9 cellular contexts compared by ENCODE assay signal in genomic region chr2:217142649-217143266, GRCh38.
DNase-seq lines count a peak whose midpoint lies in the region; ATAC-seq and TF ChIP-seq lines count a peak whose summit lies in the region.
"Had no signal": no experiment of that assay in that cellular context is flagged by ENCODE, and none has a peak within 500 bp of the region (broad histone marks: within the 10 kb centered on the region; RNA-seq: fewer than 3 reads in every experiment).

No MANE protein-coding gene starts in this region.

- 69 to 70% methylated on average over 3 of the region's 3 CpGs for WGBS in esophagus squamous epithelium, 2 donors

- TF ChIP-seq CTCF in A673 (conservative IDR thresholded peaks at IDR 0.05; ENCODE audit: low read depth, low read length) (peak; percentile 71), GM06990 (IDR thresholded peaks at IDR 0.05; ENCODE audit: insufficient read depth, low read length, poor library complexity, severe bottlenecking) (peak; percentile 66), esophagus squamous epithelium (IDR thresholded peaks at IDR 0.05) (peak in 4 of 6 experiments; percentile 38 to 72 (median 48))

- peak; percentile 61 for DNase-seq in A673 (ENCODE audit: low spot score)
- no peak for DNase-seq in GM06990 (ENCODE audit: extremely low read depth, insufficient read length)
- peak; percentile 40 for DNase-seq in NT2/D1 (ENCODE audit: low read depth, low spot score)
- DNase-seq in esophagus squamous epithelium (lab: John Stamatoyannopoulos, UW): no peak
- DNase-seq in immature natural killer cell: no peak
- no peak for DNase-seq in amygdala (lab: John Stamatoyannopoulos, UW)
- DNase-seq in activated T-cell treated with anti-CD3 and anti-CD28 coated beads, Interleukin-2, amount 50 U/mL, for 24 hours: no peak

- no peak for ATAC-seq in GM21526 (IDR thresholded peaks at IDR 0.05; ENCODE audit: low FRiP score, unreplicated experiment)

- CTCF ChIA-PET in A673 (lab: Charles Lee): no interaction called here

- BruUV-seq in A673 (replicated peaks; lab: Mats Ljungman, UMichigan): no TSS peak

- H3K4me1 Mint-ChIP-seq in immature natural killer cell: no peaks in the 10 kb centered on the region
- no peaks in the 10 kb centered on the region for H3K4me1 Mint-ChIP-seq in activated T-cell treated with anti-CD3 and anti-CD28 coated beads, Interleukin-2, amount 50 U/mL, for 24 hours (ENCODE audit: low read depth)
- H3K4me1 Mint-ChIP-seq: brain had no signal

- peaks cover 0 to 17% (median 2%) of the 10 kb centered on the region in 3 donors for H3K27me3 Mint-ChIP-seq in immature natural killer cell (ENCODE audit: low read depth in 3 of 3)
- peaks cover 12% of the 10 kb centered on the region for H3K27me3 Mint-ChIP-seq in activated T-cell treated with anti-CD3 and anti-CD28 coated beads, Interleukin-2, amount 50 U/mL, for 24 hours

- H3K4me1 ChIP-seq in A673 (ENCODE audit: insufficient read depth, low read length, poor library complexity, severe bottlenecking) (no peaks in the 10 kb centered on the region), NT2/D1 (ENCODE audit: insufficient read depth, insufficient read length) (no peaks in the 10 kb centered on the region), esophagus squamous epithelium (no peaks in the 10 kb centered on the region)

- H3K4me3 ChIP-seq in A673 (ENCODE audit: low read depth, low read length, poor library complexity, severe bottlenecking): no peak overlapping the region
- H3K4me3 ChIP-seq in GM06990 (replicated peaks; ENCODE audit: low read depth, low read length): no peak overlapping the region
- no peak overlapping the region for H3K4me3 ChIP-seq in NT2/D1 (ENCODE audit: insufficient read length, low read depth)
- H3K4me3 ChIP-seq in esophagus squamous epithelium: no peak overlapping the region

- H3K9ac ChIP-seq in NT2/D1 (ENCODE audit: insufficient read length, low read depth): no peak overlapping the region

- no peak overlapping the region for H3K27ac ChIP-seq in A673 (ENCODE audit: low read depth, low read length, poor library complexity, severe bottlenecking)
- H3K27ac ChIP-seq in esophagus squamous epithelium: no peak overlapping the region

- no peak overlapping the region for H3K4me3 Mint-ChIP-seq in immature natural killer cell
- H3K4me3 Mint-ChIP-seq in activated T-cell treated with anti-CD3 and anti-CD28 coated beads, Interleukin-2, amount 50 U/mL, for 24 hours: no peak overlapping the region
- H3K4me3 Mint-ChIP-seq: brain had no signal

- POLR2A ChIA-PET in A673 (lab: Charles Lee; ENCODE audit: low non-redundant PET): no interaction called here

- H3K9me3 Mint-ChIP-seq in immature natural killer cell: peaks cover 2 to 34% (median 12%) of the 10 kb centered on the region in 6 donors
- peaks cover 31% of the 10 kb centered on the region for H3K9me3 Mint-ChIP-seq in activated T-cell treated with anti-CD3 and anti-CD28 coated beads, Interleukin-2, amount 50 U/mL, for 24 hours

- intact Hi-C loops in A673 (cut with micrococcal nuclease; ENCODE audit: unreplicated experiment): no loop called here
- intact Hi-C loops in esophagus squamous epithelium (cut with DNase I): loop anchor here (10.0 kb wide), 2 partner anchors 448 to 572 kb away; partner anchors contain the start of gene IGFBP5

- no peaks in the 10 kb centered on the region for H3K27me3 ChIP-seq in A673 (replicated peaks; ENCODE audit: insufficient read depth, low read depth, low read length, poor library complexity)
- no peaks in the 10 kb centered on the region for H3K27me3 ChIP-seq in GM06990 (replicated peaks; ENCODE audit: control insufficient read depth, insufficient read depth, low read length)
- H3K27me3 ChIP-seq in NT2/D1 (ENCODE audit: insufficient read depth, insufficient read length): no peaks in the 10 kb centered on the region
- no peaks in the 10 kb centered on the region for H3K27me3 ChIP-seq in esophagus squamous epithelium

- H3K9me3 ChIP-seq in A673 (ENCODE audit: low read depth, low read length, poor library complexity, severe bottlenecking): peaks cover 16% of the 10 kb centered on the region
- peaks cover 31% of the 10 kb centered on the region for H3K9me3 ChIP-seq in NT2/D1 (ENCODE audit: insufficient read depth, low read length)
- H3K9me3 ChIP-seq in esophagus squamous epithelium: peaks cover 0 to 26% (median 20%) of the 10 kb centered on the region in 3 donors

- TF ChIP-seq POLR2A in esophagus squamous epithelium (IDR thresholded peaks at IDR 0.05): no peak

- H3K36me3 ChIP-seq in A673 (ENCODE audit: insufficient read depth, low read length, poor library complexity, severe bottlenecking) (no peaks in the 10 kb centered on the region), GM06990 (ENCODE audit: control insufficient read depth, insufficient read depth, low read length) (no peaks in the 10 kb centered on the region), NT2/D1 (ENCODE audit: insufficient read depth, insufficient read length, low read length) (no peaks in the 10 kb centered on the region), esophagus squamous epithelium (no peaks in the 10 kb centered on the region)

- H3K36me3 Mint-ChIP-seq in immature natural killer cell: no peaks in the 10 kb centered on the region
- no peaks in the 10 kb centered on the region for H3K36me3 Mint-ChIP-seq in activated T-cell treated with anti-CD3 and anti-CD28 coated beads, Interleukin-2, amount 50 U/mL, for 24 hours (ENCODE audit: low read depth)

- no peak overlapping the region for H3K27ac Mint-ChIP-seq in immature natural killer cell
- no peak overlapping the region for H3K27ac Mint-ChIP-seq in activated T-cell treated with anti-CD3 and anti-CD28 coated beads, Interleukin-2, amount 50 U/mL, for 24 hours
- H3K27ac Mint-ChIP-seq: brain had no signal

Comparison
In these comparisons a context has a peak if more than half of its experiments do, and no peak if none do; other contexts are left out.
1. DNase-seq: peak in A673 (single experiment) and NT2/D1 (single experiment); none in GM06990 (single experiment), esophagus squamous epithelium (single experiment), immature natural killer cell (0 of 3), amygdala (0 of 56) and activated T-cell treated with anti-CD3 and anti-CD28 coated beads, Interleukin-2, amount 50 U/mL, for 24 hours (single experiment).
2. Peak in every context shown above with its lines, with median percentiles within 50 percentile points of each other: CTCF ChIP-seq.